2 cellular contexts compared by ENCODE assay signal in genomic region chr19:8089664-8090601, GRCh38.
TF ChIP-seq lines count a peak whose summit lies in the region.

No MANE protein-coding gene starts in this region.

TF ChIP-seq in HepG2, 621 proteins besides CTCF, POLR2A, EP300 and RAD21:
- TF ChIP-seq ZNF687 (CRISPR knock-in tag; IDR thresholded peaks at IDR 0.05) (peak; percentile 18; the same call in 1 of the 2 replicates), NFYB (CRISPR knock-in tag; IDR thresholded peaks at IDR 0.05) (peak; percentile 41; the same call in 1 of the 2 replicates), PHF21A (CRISPR knock-in tag; IDR thresholded peaks at IDR 0.05) (no peak), NFYC (CRISPR knock-in tag; IDR thresholded peaks at IDR 0.05) (peak; percentile 51; the same call in 1 of the 2 replicates), ZBTB33 (CRISPR knock-in tag; IDR thresholded peaks at IDR 0.05) (no peak), ETV6 (CRISPR knock-in tag; conservative IDR thresholded peaks at IDR 0.05) (no peak), ZNF83 (CRISPR knock-in tag; IDR thresholded peaks at IDR 0.05; ENCODE audit: borderline replicate concordance) (no peak), ZNF891 (CRISPR knock-in tag; IDR thresholded peaks at IDR 0.05) (peak; percentile 33; the same call in 1 of the 2 replicates), ZNF619 (CRISPR knock-in tag; IDR thresholded peaks at IDR 0.05) (no peak)
TF ChIP-seq in HepG2: peak in this region for 4.

TF ChIP-seq in WTC11, 78 proteins besides CTCF, POLR2A, EP300 and RAD21:
- TF ChIP-seq USF1 (CRISPR knock-in tag; IDR thresholded peaks at IDR 0.05) (peak; percentile 45; the same call in 1 of the 2 replicates), SOX15 (CRISPR knock-in tag; IDR thresholded peaks at IDR 0.05) (no peak), ZNF219 (CRISPR knock-in tag; IDR thresholded peaks at IDR 0.05; ENCODE audit: borderline replicate concordance) (no peak), MYBL2 (CRISPR knock-in tag; IDR thresholded peaks at IDR 0.05) (no peak), USF2 (CRISPR knock-in tag; IDR thresholded peaks at IDR 0.05) (peak; percentile 77), JAZF1 (CRISPR knock-in tag; IDR thresholded peaks at IDR 0.05) (no peak), NR2C2 (CRISPR knock-in tag; IDR thresholded peaks at IDR 0.05) (no peak), NFYB (CRISPR knock-in tag; conservative IDR thresholded peaks at IDR 0.05; ENCODE audit: low read depth) (peak; percentile 50), E2F4 (CRISPR knock-in tag; IDR thresholded peaks at IDR 0.05; ENCODE audit: borderline replicate concordance, low read depth) (no peak), NFE2L1 (CRISPR knock-in tag; IDR thresholded peaks at IDR 0.05) (no peak), ZNF512 (CRISPR knock-in tag; IDR thresholded peaks at IDR 0.05; ENCODE audit: borderline replicate concordance) (no peak)
